Comparison of ENCODE assay signal across 8 cellular contexts in genomic region chr12:100404769-100405407, GRCh38. TPM values are rescaled to one million over a fixed set of nuclear protein-coding genes. Genes with fewer than 3 reads are reported as not detected.
DNase-seq lines count a peak whose midpoint lies in the region; ATAC-seq and TF ChIP-seq lines count a peak whose summit lies in the region.

No MANE protein-coding gene starts in this region.

- H3K27ac Mint-ChIP-seq in activated CD8-positive, alpha-beta T cell treated with anti-CD3 and anti-CD28 coated beads for 36 hours = no peak overlapping the region

- no peak overlapping the region for H2AFZ ChIP-seq in MM.1S (ENCODE audit: low read length)

- no peak overlapping the region for H3K4me2 ChIP-seq in MM.1S (ENCODE audit: low read depth, low read length)

- intact Hi-C loops in activated CD8-positive, alpha-beta T cell treated with anti-CD3 and anti-CD28 coated beads for 36 hours (cut with micrococcal nuclease) = loop anchor here (5.0 kb wide), 1 partner anchor 173 kb away; no protein-coding TSS in a partner anchor

- POLR2A ChIA-PET in activated CD8-positive, alpha-beta T cell treated with anti-CD3 and anti-CD28 coated beads for 36 hours (lab: Charles Lee) = no interaction called here

- no peak overlapping the region for H3K4me3 ChIP-seq in MM.1S (ENCODE audit: low read length)
- H3K4me3 ChIP-seq in kidney epithelial cell (ENCODE audit: low read depth, low read length) = no peak overlapping the region

- no peaks in the 10 kb centered on the region for H3F3A ChIP-seq in MM.1S (ENCODE audit: insufficient read depth, low read length)

- H3K36me3 ChIP-seq in MM.1S (replicated peaks; ENCODE audit: insufficient read depth, low read length) (no peaks in the 10 kb centered on the region), kidney epithelial cell (ENCODE audit: control insufficient read depth, insufficient read depth, low read length) (no peaks in the 10 kb centered on the region)

- no peaks in the 10 kb centered on the region for H3K36me3 Mint-ChIP-seq in activated CD8-positive, alpha-beta T cell treated with anti-CD3 and anti-CD28 coated beads for 36 hours (ENCODE audit: low read depth)

- H3K4me1 Mint-ChIP-seq in activated CD8-positive, alpha-beta T cell treated with anti-CD3 and anti-CD28 coated beads for 36 hours (ENCODE audit: low read depth) = no peaks in the 10 kb centered on the region

- H3K27me3 ChIP-seq in MM.1S (replicated peaks; ENCODE audit: insufficient read depth, low read length) = no peaks in the 10 kb centered on the region
- H3K27me3 ChIP-seq in kidney epithelial cell (ENCODE audit: control insufficient read depth, insufficient read depth, low read length) = no peaks in the 10 kb centered on the region

- H3K27me3 Mint-ChIP-seq in activated CD8-positive, alpha-beta T cell treated with anti-CD3 and anti-CD28 coated beads for 36 hours = peaks cover 8% of the 10 kb centered on the region

- H3K9me3 Mint-ChIP-seq in activated CD8-positive, alpha-beta T cell treated with anti-CD3 and anti-CD28 coated beads for 36 hours = no peaks in the 10 kb centered on the region

- no peak overlapping the region for H3K4me3 Mint-ChIP-seq in activated CD8-positive, alpha-beta T cell treated with anti-CD3 and anti-CD28 coated beads for 36 hours

- no peak overlapping the region for H3K27ac ChIP-seq in MM.1S (ENCODE audit: low read length)

- TF ChIP-seq CTCF in GM20000 (IDR thresholded peaks at IDR 0.05; ENCODE audit: extremely low read depth, missing control alignments) (peak; percentile 64), MM.1S (IDR thresholded peaks at IDR 0.05; ENCODE audit: low read length) (peak; percentile 72), kidney epithelial cell (IDR thresholded peaks at IDR 0.05; ENCODE audit: insufficient read depth, low read length, poor library complexity, severe bottlenecking) (peak; percentile 49)
- TF ChIP-seq CTCF in activated CD8-positive, alpha-beta T cell treated with anti-CD3 and anti-CD28 coated beads for 36 hours (IDR thresholded peaks at IDR 0.05) = peak; percentile 68

- no peaks in the 10 kb centered on the region for H4K20me1 ChIP-seq in MM.1S (ENCODE audit: insufficient read depth, low read length)

- no peak overlapping the region for H3K9ac ChIP-seq in MM.1S (ENCODE audit: low read length)

- CTCF ChIA-PET in activated CD8-positive, alpha-beta T cell treated with anti-CD3 and anti-CD28 coated beads for 36 hours (lab: Charles Lee) = interaction anchor here (0.6 to 2.7 kb wide), 32 partner anchors 8 to 368 kb away, joined by 3 to 20 read pairs (median 4); no protein-coding TSS in a partner anchor

- peak; percentile 69 for ATAC-seq in activated CD8-positive, alpha-beta T cell treated with anti-CD3 and anti-CD28 coated beads for 36 hours
- no peak for ATAC-seq in GM19023 (IDR thresholded peaks at IDR 0.05; ENCODE audit: unreplicated experiment)

- no peaks in the 10 kb centered on the region for H3K9me2 ChIP-seq in MM.1S (replicated peaks; ENCODE audit: insufficient read depth, low read length)

- H3K4me1 ChIP-seq in MM.1S (ENCODE audit: low read length) = no peaks in the 10 kb centered on the region

- no peaks in the 10 kb centered on the region for H3K9me3 ChIP-seq in MM.1S (replicated peaks; ENCODE audit: insufficient read depth, low read length)

- no peaks in the 10 kb centered on the region for H3K79me2 ChIP-seq in MM.1S (ENCODE audit: low read length)

- DNase-seq in EL (peak; percentile 59), GM20000 (ENCODE audit: low spot score) (peak; percentile 20), MM.1S (peak; percentile 62), kidney epithelial cell (ENCODE audit: low read depth) (no peak), anterior cingulate cortex (lab: John Stamatoyannopoulos, UW) (no peak), NK-92 (lab: John Stamatoyannopoulos, UW; ENCODE audit: unreplicated experiment) (no peak)
- DNase-seq in activated CD8-positive, alpha-beta T cell treated with anti-CD3 and anti-CD28 coated beads for 36 hours = peak; percentile 67

RNA-seq across cellular contexts. Expression of gene SLC17A8, which starts 48.0 kb away (rescaled TPM):
- total RNA-seq in activated CD8-positive, alpha-beta T cell treated with anti-CD3 and anti-CD28 coated beads for 36 hours = not detected
- under 0.01 TPM in 1 of 2 replicates, not detected in the other for total RNA-seq in kidney epithelial cell

Comparison
In these comparisons a context has a peak if more than half of its experiments do, and no peak if none do; other contexts are left out.
1. DNase-seq: peak in EL (single experiment), GM20000 (single experiment), MM.1S (single experiment) and activated CD8-positive, alpha-beta T cell treated with anti-CD3 and anti-CD28 coated beads for 36 hours (single experiment); none in kidney epithelial cell (single experiment), anterior cingulate cortex (0 of 58) and NK-92 (single experiment).
2. Peak in every context shown above with its lines, with median percentiles within 50 percentile points of each other: CTCF ChIP-seq.